22 cellular contexts compared by ENCODE assay signal in genomic region chr7:100974021-100974420, GRCh38. TPM values are rescaled to one million over a fixed set of nuclear protein-coding genes. Genes with fewer than 3 reads are reported as not detected.
"Had no signal": no experiment of that assay in that cellular context is flagged by ENCODE, and none has a peak within 500 bp of the region (broad histone marks: within the 10 kb centered on the region; RNA-seq: fewer than 3 reads in every experiment).

No MANE protein-coding gene starts in this region.

- H3K4me3 Mint-ChIP-seq: activated CD4-positive, alpha-beta memory T cell treated with anti-CD3 and anti-CD28 coated beads, Interleukin-2, amount 10 ng/mL, durations not matched to agents 7 days and 5 days; activated CD4-positive, alpha-beta T cell treated with anti-CD3 and anti-CD28 coated beads for 36 hours; activated T-helper 1 cell treated with anti-CD3 and anti-CD28 coated beads, Interleukin-12 subunit alpha, Interleukin-12 subunit beta, Interleukin-2, Interleukin-4 antibody, amounts not matched to agents 30 ng/mL and 10 ng/mL and 1 ng/mL, durations not matched to agents 14 hours and 24 hours and 36 hours; central memory CD8-positive, alpha-beta T cell; dendritic cell treated with granulocyte-macrophage colony-stimulating factor and Interleukin-4, amounts not matched to agents 40 ng/mL and 50 ng/mL, for 4 days; effector memory CD8-positive, alpha-beta T cell; nephron progenitor cell; T-cell had no signal

- H3K27ac Mint-ChIP-seq: activated CD4-positive, alpha-beta memory T cell treated with anti-CD3 and anti-CD28 coated beads, Interleukin-2, amount 10 ng/mL, durations not matched to agents 7 days and 5 days; activated CD4-positive, alpha-beta T cell treated with anti-CD3 and anti-CD28 coated beads for 36 hours; activated T-helper 1 cell treated with anti-CD3 and anti-CD28 coated beads, Interleukin-12 subunit alpha, Interleukin-12 subunit beta, Interleukin-2, Interleukin-4 antibody, amounts not matched to agents 30 ng/mL and 10 ng/mL and 1 ng/mL, durations not matched to agents 14 hours and 24 hours and 36 hours; dendritic cell treated with granulocyte-macrophage colony-stimulating factor and Interleukin-4, amounts not matched to agents 40 ng/mL and 50 ng/mL, for 4 days; effector memory CD8-positive, alpha-beta T cell; nephron progenitor cell; T-cell had no signal

- H3K27ac ChIP-seq: epithelial cell of prostate, sigmoid colon, WERI-Rb-1 had no signal

- ATAC-seq: activated CD4-positive, alpha-beta T cell treated with anti-CD3 and anti-CD28 coated beads for 36 hours; effector memory CD8-positive, alpha-beta T cell; T-cell had no signal

- H3K4me1 ChIP-seq: sigmoid colon had no signal

- H3K9me3 Mint-ChIP-seq: activated CD4-positive, alpha-beta memory T cell treated with anti-CD3 and anti-CD28 coated beads, Interleukin-2, amount 10 ng/mL, durations not matched to agents 7 days and 5 days; activated T-helper 1 cell treated with anti-CD3 and anti-CD28 coated beads, Interleukin-12 subunit alpha, Interleukin-12 subunit beta, Interleukin-2, Interleukin-4 antibody, amounts not matched to agents 30 ng/mL and 10 ng/mL and 1 ng/mL, durations not matched to agents 14 hours and 24 hours and 36 hours; central memory CD8-positive, alpha-beta T cell; dendritic cell treated with granulocyte-macrophage colony-stimulating factor and Interleukin-4, amounts not matched to agents 40 ng/mL and 50 ng/mL, for 4 days had no signal

- H3K4me1 Mint-ChIP-seq: activated CD4-positive, alpha-beta memory T cell treated with anti-CD3 and anti-CD28 coated beads, Interleukin-2, amount 10 ng/mL, durations not matched to agents 7 days and 5 days; activated CD4-positive, alpha-beta T cell treated with anti-CD3 and anti-CD28 coated beads for 36 hours; T-cell had no signal

- H3K4me3 ChIP-seq: sigmoid colon had no signal

- H3K36me3 ChIP-seq: sigmoid colon, WERI-Rb-1 had no signal

- DNase-seq: activated CD4-positive, alpha-beta memory T cell treated with anti-CD3 and anti-CD28 coated beads, Interleukin-2, amount 10 ng/mL, durations not matched to agents 7 days and 5 days; activated CD4-positive, alpha-beta T cell treated with anti-CD3 and anti-CD28 coated beads for 36 hours; activated naive CD4-positive, alpha-beta T cell; effector memory CD8-positive, alpha-beta T cell; hypothalamus; nephron progenitor cell; sigmoid colon; stimulated activated CD4-positive, alpha-beta T cell treated with anti-CD3 and anti-CD28 coated beads, Interleukin-12 subunit alpha, Interleukin-12 subunit beta, amount 100 ng/mL, for 4 hours; stimulated activated naive CD4-positive, alpha-beta T cell; substantia nigra; T-cell; T1000; trophoblast cell; WERI-Rb-1 had no signal

RNA-seq across cellular contexts. Expression of gene MUC12, which starts 4.7 kb away (rescaled TPM):
- total RNA-seq: glomerular endothelial cell, lung microvascular endothelial cell, pulmonary artery endothelial cell had no signal

RNA-seq across cellular contexts. Expression of gene MUC3A, which starts 24.7 kb away (rescaled TPM):
- total RNA-seq: activated CD4-positive, alpha-beta T cell treated with anti-CD3 and anti-CD28 coated beads for 36 hours; activated T-helper 1 cell treated with anti-CD3 and anti-CD28 coated beads, Interleukin-12 subunit alpha, Interleukin-12 subunit beta, Interleukin-2, Interleukin-4 antibody, amounts not matched to agents 30 ng/mL and 10 ng/mL and 1 ng/mL, durations not matched to agents 14 hours and 24 hours and 36 hours; glomerular endothelial cell; lung microvascular endothelial cell; pulmonary artery endothelial cell had no signal

RNA-seq across cellular contexts. Expression of gene MUC17, which starts 45.9 kb away (rescaled TPM):
- total RNA-seq: activated CD4-positive, alpha-beta memory T cell treated with anti-CD3 and anti-CD28 coated beads, Interleukin-2, amount 10 ng/mL, durations not matched to agents 7 days and 5 days; activated CD4-positive, alpha-beta T cell treated with anti-CD3 and anti-CD28 coated beads for 36 hours; activated T-helper 1 cell treated with anti-CD3 and anti-CD28 coated beads, Interleukin-12 subunit alpha, Interleukin-12 subunit beta, Interleukin-2, Interleukin-4 antibody, amounts not matched to agents 30 ng/mL and 10 ng/mL and 1 ng/mL, durations not matched to agents 14 hours and 24 hours and 36 hours; glomerular endothelial cell; lung microvascular endothelial cell; omental fat pad; pulmonary artery endothelial cell; T-cell had no signal
